8 cellular contexts compared by ENCODE assay signal in genomic region chr19:572891-573825, GRCh38. TPM values are rescaled to one million over a fixed set of nuclear protein-coding genes. Genes with fewer than 3 reads are reported as not detected.
DNase-seq lines count a peak whose midpoint lies in the region; ATAC-seq and TF ChIP-seq lines count a peak whose summit lies in the region.

No MANE protein-coding gene starts in this region.

- peak overlapping the region; percentile 100 for H3K9ac ChIP-seq in NT2/D1 (ENCODE audit: insufficient read length, low read depth)

- TF ChIP-seq CTCF in HFF-Myc (IDR thresholded peaks at IDR 0.05; ENCODE audit: low read depth, low read length, missing control alignments) (no peak), lower leg skin (IDR thresholded peaks at IDR 0.05) (no peak), thoracic aorta (IDR thresholded peaks at IDR 0.05) (no peak)

- H3K36me3 ChIP-seq in NT2/D1 (ENCODE audit: insufficient read depth, insufficient read length, low read length) = peaks cover 24% of the 10 kb centered on the region
- peaks cover under 1% of the 10 kb centered on the region for H3K36me3 ChIP-seq in thoracic aorta

- peaks cover 6% of the 10 kb centered on the region for H3K27me3 ChIP-seq in NT2/D1 (ENCODE audit: insufficient read depth, insufficient read length)
- H3K27me3 ChIP-seq in thoracic aorta (replicated peaks; ENCODE audit: insufficient read depth) = no peaks in the 10 kb centered on the region

- DNase-seq in NCI-H2196 (lab: John Stamatoyannopoulos, UW; ENCODE audit: unreplicated experiment) = peak; percentile 27
- no peak for DNase-seq in NCI-H2196 treated with DMSO at 0.1 percent for 48 hours (lab: John Stamatoyannopoulos, UW; ENCODE audit: unreplicated experiment)
- DNase-seq in HFF-Myc (ENCODE audit: extremely low read depth, low read depth) = no peak
- no peak for DNase-seq in NT2/D1 (ENCODE audit: low read depth, low spot score)
- peak; percentile 51 to 93 for DNase-seq in lower leg skin (ENCODE audit: low spot score in 2 of 2)
- DNase-seq in thoracic aorta (ENCODE audit: low spot score) = no peak
- no peak for DNase-seq in NCI-H1048 (lab: John Stamatoyannopoulos, UW)

- H3K4me1 ChIP-seq in NT2/D1 (ENCODE audit: insufficient read depth, insufficient read length) (peaks cover 30% of the 10 kb centered on the region), thoracic aorta (ENCODE audit: control insufficient read depth in 1 of 2, low read depth in 2 of 2) (peaks cover 26 to 49% of the 10 kb centered on the region in 2 donors)

- no peaks in the 10 kb centered on the region; the same call in 1 of the 2 replicates for H3K9me3 ChIP-seq in NT2/D1 (ENCODE audit: insufficient read depth, low read length)
- H3K9me3 ChIP-seq in thoracic aorta = no peaks in the 10 kb centered on the region

- no peak for TF ChIP-seq POLR2A in lower leg skin (IDR thresholded peaks at IDR 0.05)

- H3K4me3 ChIP-seq in HFF-Myc (replicated peaks; ENCODE audit: low read depth, low read length) = peak overlapping the region; percentile 99
- peak overlapping the region; percentile 99 for H3K4me3 ChIP-seq in NT2/D1 (ENCODE audit: insufficient read length, low read depth)
- H3K4me3 ChIP-seq in lower leg skin (ENCODE audit: low read depth, poor library complexity, severe bottlenecking) = peak overlapping the region; percentile 81
- peak overlapping the region; percentile 96 for H3K4me3 ChIP-seq in thoracic aorta

- H3K27ac ChIP-seq in cingulate gyrus (ENCODE audit: low read depth, low read length) (peak overlapping the region; percentile 79), thoracic aorta (peak overlapping the region; percentile 67 to 71)

- ATAC-seq in thoracic aorta (ENCODE audit: insufficient number of reproducible peaks, low FRiP score, low read depth) = no peak

- WGBS in lower leg skin, 2 donors = 1 to 2% methylated on average over 28 to 32 of the region's 54 CpGs

- intact Hi-C loops in lower leg skin (cut with DNase I; ENCODE audit: low total_unique reads) = loop anchor here (5.0 kb wide), 1 partner anchor 89 kb away; the partner anchor contains the start of gene RNF126

RNA-seq across cellular contexts. Expression of gene BSG, which starts 0.8 kb away (rescaled TPM):
- total RNA-seq in lower leg skin (100 to 1,000 TPM; 288 to 344 (median 307) TPM), thoracic aorta (100 to 1,000 TPM; 344 to 575 TPM)

RNA-seq across cellular contexts. Expression of gene HCN2, which starts 16.5 kb away (rescaled TPM):
- 1 to 10 TPM in 2 of 4 donors, under 1 TPM in 2; 0.21 to 1.7 (median 1.1) TPM for total RNA-seq in lower leg skin
- total RNA-seq in thoracic aorta = not detected

RNA-seq across cellular contexts. Expression of gene GZMM, which starts 29.3 kb away (rescaled TPM):
- total RNA-seq in lower leg skin (1 to 10 TPM in 2 of 4 donors, under 1 TPM in 1, not detected in 1; 0.29 to 1.5 (median 1.3) TPM), thoracic aorta (under 1 TPM in 1 of 2 donors, not detected in 1; 0.54 TPM)

RNA-seq across cellular contexts. Expression of gene CDC34, which starts 41.6 kb away (rescaled TPM):
- total RNA-seq in lower leg skin = 100 to 1,000 TPM; 129 to 214 (median 140) TPM
- total RNA-seq in thoracic aorta = 10 to 100 TPM; 40.2 to 86.2 TPM

Comparison
In these comparisons a context has a peak if more than half of its experiments do, and no peak if none do; other contexts are left out.
1. DNase-seq: peak in NCI-H2196 (single experiment) and lower leg skin (2 of 2); none in NCI-H2196 treated with DMSO at 0.1 percent for 48 hours (single experiment), HFF-Myc (single experiment), NT2/D1 (single experiment), thoracic aorta (single experiment) and NCI-H1048 (single experiment).
2. Peak in every context shown above with its lines, with median percentiles within 50 percentile points of each other: H3K4me3 ChIP-seq.